In the genomic region with DNA sequence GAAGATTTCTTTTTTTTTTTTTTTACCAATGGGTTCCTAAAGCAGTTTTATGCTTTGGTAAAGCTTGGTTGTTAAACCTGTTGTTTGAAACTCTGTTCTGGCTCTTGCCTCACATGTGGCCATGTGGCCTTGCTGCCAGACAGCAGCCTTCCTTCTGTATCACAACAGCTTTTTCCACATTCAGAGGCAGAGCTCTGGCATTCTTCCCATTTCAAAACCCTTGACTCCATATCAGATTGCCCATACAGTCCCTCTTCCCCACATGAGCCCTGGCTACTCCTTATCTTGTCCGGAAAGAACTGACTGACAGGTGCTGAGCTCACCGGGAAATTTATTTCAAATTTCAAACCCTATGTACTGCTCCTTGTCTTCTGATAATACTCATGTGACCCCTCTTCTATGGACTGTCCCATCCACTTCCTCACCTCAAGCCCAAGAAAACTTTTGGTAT, we compare ENCODE assay signal across 1 cellular context.
TF ChIP-seq lines count a peak whose summit lies in the region.

No MANE protein-coding gene starts in this region.

TF ChIP-seq in K562, 482 proteins besides CTCF, POLR2A, EP300 and RAD21 (continued from another document and continues in another):
- no peak for TF ChIP-seq DEAF1 (CRISPR knock-in tag; IDR thresholded peaks at IDR 0.05)
- TF ChIP-seq, protein P1, sequence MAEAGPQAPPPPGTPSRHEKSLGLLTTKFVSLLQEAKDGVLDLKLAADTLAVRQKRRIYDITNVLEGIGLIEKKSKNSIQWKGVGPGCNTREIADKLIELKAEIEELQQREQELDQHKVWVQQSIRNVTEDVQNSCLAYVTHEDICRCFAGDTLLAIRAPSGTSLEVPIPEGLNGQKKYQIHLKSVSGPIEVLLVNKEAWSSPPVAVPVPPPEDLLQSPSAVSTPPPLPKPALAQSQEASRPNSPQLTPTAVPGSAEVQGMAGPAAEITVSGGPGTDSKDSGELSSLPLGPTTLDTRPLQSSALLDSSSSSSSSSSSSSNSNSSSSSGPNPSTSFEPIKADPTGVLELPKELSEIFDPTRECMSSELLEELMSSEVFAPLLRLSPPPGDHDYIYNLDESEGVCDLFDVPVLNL (CRISPR knock-in tag; IDR thresholded peaks at IDR 0.05; ENCODE audit: low read depth) = no peak
- no peak for TF ChIP-seq ZNF217 (CRISPR knock-in tag; IDR thresholded peaks at IDR 0.05)
- no peak for TF ChIP-seq ZC3H4 (CRISPR knock-in tag; IDR thresholded peaks at IDR 0.05; ENCODE audit: borderline replicate concordance)
- peak; percentile 66; the same call in 1 of the 2 replicates for TF ChIP-seq ZNF644 (tag; IDR thresholded peaks at IDR 0.05; ENCODE audit: low read depth)
- peak; percentile 93 for TF ChIP-seq MYBL2 (IDR thresholded peaks at IDR 0.05; ENCODE audit: low read depth)
- TF ChIP-seq MYBL2 (CRISPR knock-in tag; IDR thresholded peaks at IDR 0.05; ENCODE audit: borderline replicate concordance) = no peak
- TF ChIP-seq KDM1A (IDR thresholded peaks at IDR 0.05) = peak; percentile 70 to 82
- TF ChIP-seq CCNT2 (IDR thresholded peaks at IDR 0.05; ENCODE audit: borderline replicate concordance, extremely low read depth, insufficient read length, low read depth, low read length) = peak; percentile 69
- TF ChIP-seq ZNF121 (CRISPR knock-in tag; conservative IDR thresholded peaks at IDR 0.05) = no peak
- no peak for TF ChIP-seq CGGBP1 (CRISPR knock-in tag; IDR thresholded peaks at IDR 0.05)
- no peak for TF ChIP-seq RBM34 (IDR thresholded peaks at IDR 0.05; ENCODE audit: borderline replicate concordance, insufficient read depth, low read length)
- peak; percentile 79 for TF ChIP-seq EP400 (IDR thresholded peaks at IDR 0.05)
- no peak for TF ChIP-seq PHF8 (IDR thresholded peaks at IDR 0.05; ENCODE audit: borderline replicate concordance, low read length)
- TF ChIP-seq ZFPM2 (CRISPR knock-in tag; IDR thresholded peaks at IDR 0.05) = no peak
- TF ChIP-seq EWSR1 (IDR thresholded peaks at IDR 0.05; ENCODE audit: borderline replicate concordance, low read depth, partially characterized antibody) = no peak
- TF ChIP-seq, protein P2, sequence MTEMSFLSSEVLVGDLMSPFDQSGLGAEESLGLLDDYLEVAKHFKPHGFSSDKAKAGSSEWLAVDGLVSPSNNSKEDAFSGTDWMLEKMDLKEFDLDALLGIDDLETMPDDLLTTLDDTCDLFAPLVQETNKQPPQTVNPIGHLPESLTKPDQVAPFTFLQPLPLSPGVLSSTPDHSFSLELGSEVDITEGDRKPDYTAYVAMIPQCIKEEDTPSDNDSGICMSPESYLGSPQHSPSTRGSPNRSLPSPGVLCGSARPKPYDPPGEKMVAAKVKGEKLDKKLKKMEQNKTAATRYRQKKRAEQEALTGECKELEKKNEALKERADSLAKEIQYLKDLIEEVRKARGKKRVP (CRISPR knock-in tag; IDR thresholded peaks at IDR 0.05) = 0 out of 2 replicates have a peak, but pooled peaks have one; percentile 40
- no peak for TF ChIP-seq XRCC3 (IDR thresholded peaks at IDR 0.05)
- no peak for TF ChIP-seq NONO (IDR thresholded peaks at IDR 0.05; ENCODE audit: low read depth in 2 of 2, low read length in 1 of 2)
- peak; percentile 94 for TF ChIP-seq CBFA2T3 (IDR thresholded peaks at IDR 0.05)
- TF ChIP-seq SRSF7 (optimal IDR thresholded peaks at IDR 0.05; ENCODE audit: low read depth, low read length) = no peak
- TF ChIP-seq BDP1 (IDR thresholded peaks at IDR 0.05; ENCODE audit: insufficient read depth, insufficient read length) = no peak
- TF ChIP-seq MXD1 (CRISPR knock-in tag; IDR thresholded peaks at IDR 0.05; ENCODE audit: borderline replicate concordance, poor library complexity, severe bottlenecking) = no peak
- no peak for TF ChIP-seq MXI1 (IDR thresholded peaks at IDR 0.05; ENCODE audit: low read depth, low read length)
- no peak for TF ChIP-seq HMGN3 (IDR thresholded peaks at IDR 0.05; ENCODE audit: borderline replicate concordance, extremely low read depth, insufficient read length, low read depth, low read length)
- no peak for TF ChIP-seq TAF15 (IDR thresholded peaks at IDR 0.05; ENCODE audit: low read depth, low read length)
- no peak for TF ChIP-seq PCBP2 (IDR thresholded peaks at IDR 0.05; ENCODE audit: low read depth, low read length, poor library complexity, severe bottlenecking)
- no peak for TF ChIP-seq NR1H2 (CRISPR knock-in tag; IDR thresholded peaks at IDR 0.05)
- TF ChIP-seq THRAP3 (IDR thresholded peaks at IDR 0.05; ENCODE audit: borderline replicate concordance) = no peak
- TF ChIP-seq RFX7 (CRISPR knock-in tag; IDR thresholded peaks at IDR 0.05) = no peak
- TF ChIP-seq ZNF561 (CRISPR knock-in tag; conservative IDR thresholded peaks at IDR 0.05) = no peak
- TF ChIP-seq XRCC4 (IDR thresholded peaks at IDR 0.05; ENCODE audit: extremely low read depth, insufficient read depth, insufficient read length) = no peak
- TF ChIP-seq, protein P3, sequence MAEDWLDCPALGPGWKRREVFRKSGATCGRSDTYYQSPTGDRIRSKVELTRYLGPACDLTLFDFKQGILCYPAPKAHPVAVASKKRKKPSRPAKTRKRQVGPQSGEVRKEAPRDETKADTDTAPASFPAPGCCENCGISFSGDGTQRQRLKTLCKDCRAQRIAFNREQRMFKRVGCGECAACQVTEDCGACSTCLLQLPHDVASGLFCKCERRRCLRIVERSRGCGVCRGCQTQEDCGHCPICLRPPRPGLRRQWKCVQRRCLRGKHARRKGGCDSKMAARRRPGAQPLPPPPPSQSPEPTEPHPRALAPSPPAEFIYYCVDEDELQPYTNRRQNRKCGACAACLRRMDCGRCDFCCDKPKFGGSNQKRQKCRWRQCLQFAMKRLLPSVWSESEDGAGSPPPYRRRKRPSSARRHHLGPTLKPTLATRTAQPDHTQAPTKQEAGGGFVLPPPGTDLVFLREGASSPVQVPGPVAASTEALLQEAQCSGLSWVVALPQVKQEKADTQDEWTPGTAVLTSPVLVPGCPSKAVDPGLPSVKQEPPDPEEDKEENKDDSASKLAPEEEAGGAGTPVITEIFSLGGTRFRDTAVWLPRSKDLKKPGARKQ (CRISPR knock-in tag; IDR thresholded peaks at IDR 0.05) = no peak
- TF ChIP-seq TEAD2 (tag; IDR thresholded peaks at IDR 0.05) = no peak; the same call in none of the 2 replicates
- no peak for TF ChIP-seq AFF4 (CRISPR knock-in tag; IDR thresholded peaks at IDR 0.05)
- TF ChIP-seq NR2F6 (CRISPR knock-in tag; IDR thresholded peaks at IDR 0.05) = no peak
- TF ChIP-seq, protein P4, sequence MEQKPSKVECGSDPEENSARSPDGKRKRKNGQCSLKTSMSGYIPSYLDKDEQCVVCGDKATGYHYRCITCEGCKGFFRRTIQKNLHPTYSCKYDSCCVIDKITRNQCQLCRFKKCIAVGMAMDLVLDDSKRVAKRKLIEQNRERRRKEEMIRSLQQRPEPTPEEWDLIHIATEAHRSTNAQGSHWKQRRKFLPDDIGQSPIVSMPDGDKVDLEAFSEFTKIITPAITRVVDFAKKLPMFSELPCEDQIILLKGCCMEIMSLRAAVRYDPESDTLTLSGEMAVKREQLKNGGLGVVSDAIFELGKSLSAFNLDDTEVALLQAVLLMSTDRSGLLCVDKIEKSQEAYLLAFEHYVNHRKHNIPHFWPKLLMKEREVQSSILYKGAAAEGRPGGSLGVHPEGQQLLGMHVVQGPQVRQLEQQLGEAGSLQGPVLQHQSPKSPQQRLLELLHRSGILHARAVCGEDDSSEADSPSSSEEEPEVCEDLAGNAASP (IDR thresholded peaks at IDR 0.05) = no peak
- TF ChIP-seq, protein P5, sequence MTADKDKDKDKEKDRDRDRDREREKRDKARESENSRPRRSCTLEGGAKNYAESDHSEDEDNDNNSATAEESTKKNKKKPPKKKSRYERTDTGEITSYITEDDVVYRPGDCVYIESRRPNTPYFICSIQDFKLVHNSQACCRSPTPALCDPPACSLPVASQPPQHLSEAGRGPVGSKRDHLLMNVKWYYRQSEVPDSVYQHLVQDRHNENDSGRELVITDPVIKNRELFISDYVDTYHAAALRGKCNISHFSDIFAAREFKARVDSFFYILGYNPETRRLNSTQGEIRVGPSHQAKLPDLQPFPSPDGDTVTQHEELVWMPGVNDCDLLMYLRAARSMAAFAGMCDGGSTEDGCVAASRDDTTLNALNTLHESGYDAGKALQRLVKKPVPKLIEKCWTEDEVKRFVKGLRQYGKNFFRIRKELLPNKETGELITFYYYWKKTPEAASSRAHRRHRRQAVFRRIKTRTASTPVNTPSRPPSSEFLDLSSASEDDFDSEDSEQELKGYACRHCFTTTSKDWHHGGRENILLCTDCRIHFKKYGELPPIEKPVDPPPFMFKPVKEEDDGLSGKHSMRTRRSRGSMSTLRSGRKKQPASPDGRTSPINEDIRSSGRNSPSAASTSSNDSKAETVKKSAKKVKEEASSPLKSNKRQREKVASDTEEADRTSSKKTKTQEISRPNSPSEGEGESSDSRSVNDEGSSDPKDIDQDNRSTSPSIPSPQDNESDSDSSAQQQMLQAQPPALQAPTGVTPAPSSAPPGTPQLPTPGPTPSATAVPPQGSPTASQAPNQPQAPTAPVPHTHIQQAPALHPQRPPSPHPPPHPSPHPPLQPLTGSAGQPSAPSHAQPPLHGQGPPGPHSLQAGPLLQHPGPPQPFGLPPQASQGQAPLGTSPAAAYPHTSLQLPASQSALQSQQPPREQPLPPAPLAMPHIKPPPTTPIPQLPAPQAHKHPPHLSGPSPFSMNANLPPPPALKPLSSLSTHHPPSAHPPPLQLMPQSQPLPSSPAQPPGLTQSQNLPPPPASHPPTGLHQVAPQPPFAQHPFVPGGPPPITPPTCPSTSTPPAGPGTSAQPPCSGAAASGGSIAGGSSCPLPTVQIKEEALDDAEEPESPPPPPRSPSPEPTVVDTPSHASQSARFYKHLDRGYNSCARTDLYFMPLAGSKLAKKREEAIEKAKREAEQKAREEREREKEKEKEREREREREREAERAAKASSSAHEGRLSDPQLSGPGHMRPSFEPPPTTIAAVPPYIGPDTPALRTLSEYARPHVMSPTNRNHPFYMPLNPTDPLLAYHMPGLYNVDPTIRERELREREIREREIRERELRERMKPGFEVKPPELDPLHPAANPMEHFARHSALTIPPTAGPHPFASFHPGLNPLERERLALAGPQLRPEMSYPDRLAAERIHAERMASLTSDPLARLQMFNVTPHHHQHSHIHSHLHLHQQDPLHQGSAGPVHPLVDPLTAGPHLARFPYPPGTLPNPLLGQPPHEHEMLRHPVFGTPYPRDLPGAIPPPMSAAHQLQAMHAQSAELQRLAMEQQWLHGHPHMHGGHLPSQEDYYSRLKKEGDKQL (CRISPR knock-in tag; IDR thresholded peaks at IDR 0.05; ENCODE audit: borderline replicate concordance) = no peak
- peak; percentile 85 for TF ChIP-seq MYC (IDR thresholded peaks at IDR 0.05; ENCODE audit: low read depth, low read length)
- TF ChIP-seq MYC (CRISPR knock-in tag; IDR thresholded peaks at IDR 0.05; ENCODE audit: borderline replicate concordance, low read depth) = no peak
- TF ChIP-seq HCFC1 (IDR thresholded peaks at IDR 0.05; ENCODE audit: low read depth, low read length) = no peak
- TF ChIP-seq, protein P6, sequence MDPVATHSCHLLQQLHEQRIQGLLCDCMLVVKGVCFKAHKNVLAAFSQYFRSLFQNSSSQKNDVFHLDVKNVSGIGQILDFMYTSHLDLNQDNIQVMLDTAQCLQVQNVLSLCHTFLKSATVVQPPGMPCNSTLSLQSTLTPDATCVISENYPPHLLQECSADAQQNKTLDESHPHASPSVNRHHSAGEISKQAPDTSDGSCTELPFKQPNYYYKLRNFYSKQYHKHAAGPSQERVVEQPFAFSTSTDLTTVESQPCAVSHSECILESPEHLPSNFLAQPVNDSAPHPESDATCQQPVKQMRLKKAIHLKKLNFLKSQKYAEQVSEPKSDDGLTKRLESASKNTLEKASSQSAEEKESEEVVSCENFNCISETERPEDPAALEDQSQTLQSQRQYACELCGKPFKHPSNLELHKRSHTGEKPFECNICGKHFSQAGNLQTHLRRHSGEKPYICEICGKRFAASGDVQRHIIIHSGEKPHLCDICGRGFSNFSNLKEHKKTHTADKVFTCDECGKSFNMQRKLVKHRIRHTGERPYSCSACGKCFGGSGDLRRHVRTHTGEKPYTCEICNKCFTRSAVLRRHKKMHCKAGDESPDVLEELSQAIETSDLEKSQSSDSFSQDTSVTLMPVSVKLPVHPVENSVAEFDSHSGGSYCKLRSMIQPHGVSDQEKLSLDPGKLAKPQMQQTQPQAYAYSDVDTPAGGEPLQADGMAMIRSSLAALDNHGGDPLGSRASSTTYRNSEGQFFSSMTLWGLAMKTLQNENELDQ (CRISPR knock-in tag; IDR thresholded peaks at IDR 0.05; ENCODE audit: borderline replicate concordance) = no peak
